Comparison of ENCODE assay signal across 32 cellular contexts in genomic region chr19:11007376-11007775, GRCh38.
"Had no signal": no experiment of that assay in that cellular context is flagged by ENCODE, and none has a peak within 500 bp of the region (broad histone marks: within the 10 kb centered on the region; RNA-seq: fewer than 3 reads in every experiment).

No MANE protein-coding gene starts in this region.

- H3K79me2 ChIP-seq: parathyroid adenoma had no signal

- H3K9ac ChIP-seq: parathyroid adenoma had no signal

- H3K36me3 ChIP-seq: ovary had no signal

- DNase-seq: naive thymus-derived CD8-positive, alpha-beta T cell; nephron progenitor cell; ovary; posterior cingulate gyrus; psoas muscle; right lobe of liver; sigmoid colon; spleen; stimulated activated CD4-positive, alpha-beta T cell treated with anti-CD3 and anti-CD28 coated beads, Interleukin-12 subunit alpha, Interleukin-12 subunit beta, amount 100 ng/mL, for 4 hours; stimulated activated CD4-positive, alpha-beta T cell treated with anti-CD3 and anti-CD28 coated beads, Interleukin-1b, Interleukin-23, amount 100 ng/mL, for 48 hours; stimulated activated CD4-positive, alpha-beta T cell treated with anti-CD3 and anti-CD28 coated beads, Interleukin-4, amount 100 ng/mL, for 1 hour; stimulated activated CD4-positive, alpha-beta T cell treated with anti-CD3 and anti-CD28 coated beads, Interleukin-4, amount 100 ng/mL, for 4 hours; stimulated activated CD8-positive, alpha-beta memory T cell treated with anti-CD3 and anti-CD28 coated beads, Interleukin-4, amount 100 ng/mL, for 48 hours; stimulated activated naive CD4-positive, alpha-beta T cell; stimulated activated naive CD8-positive, alpha-beta T cell treated with anti-CD3 and anti-CD28 coated beads, Interleukin-15, amount 100 ng/mL, for 72 hours; stimulated activated naive CD8-positive, alpha-beta T cell treated with anti-CD3 and anti-CD28 coated beads, Interleukin-15, Interleukin-2, amounts not matched to agents 100 U/mL and 50 U/mL, for 24 hours; substantia nigra; testis; tibial artery; transverse colon; upper lobe of left lung had no signal

- H3K4me2 ChIP-seq: smooth muscle cell had no signal

- FAIRE-seq: urothelium cell line had no signal

- H3K27me3 ChIP-seq: ovary, right lobe of liver, sigmoid colon, spleen, suprapubic skin, testis, tibial artery, transverse colon, upper lobe of left lung, vagina had no signal

- H3K27ac ChIP-seq: ovary, parathyroid adenoma, psoas muscle, right lobe of liver, sigmoid colon, skin epidermis, spleen, suprapubic skin, testis, tibial artery, transverse colon, upper lobe of left lung, vagina had no signal

- H3K4me3 ChIP-seq: ovary, psoas muscle, right lobe of liver, sigmoid colon, skin epidermis, smooth muscle cell, spleen, suprapubic skin, testis, tibial artery, transverse colon, upper lobe of left lung, vagina had no signal

- H3K4me3 Mint-ChIP-seq: naive thymus-derived CD8-positive, alpha-beta T cell; natural killer cell treated with Interleukin-12 subunit alpha and Interleukin-12 subunit beta and Interleukin-15 and Interleukin-18, amount 100 ng/mL, for 72 hours; nephron progenitor cell; neural crest cell; stimulated activated memory B cell treated with anti-CD40 and anti-IgM and Interleukin-4, amounts not matched to agents 10 μg/mL and 1 μg/mL and 100 μg/mL, for 72 hours; stimulated activated naive CD8-positive, alpha-beta T cell treated with anti-CD3 and anti-CD28 coated beads, Interleukin-15, amount 100 ng/mL, for 72 hours had no signal

- H3K9me3 ChIP-seq: ovary, psoas muscle, right lobe of liver, sigmoid colon, spleen, suprapubic skin, testis, tibial artery, transverse colon, upper lobe of left lung, vagina had no signal

- H3K4me1 Mint-ChIP-seq: nephron progenitor cell; neural crest cell; stimulated activated naive CD8-positive, alpha-beta T cell treated with anti-CD3 and anti-CD28 coated beads, Interleukin-15, amount 100 ng/mL, for 72 hours had no signal

- H2AFZ ChIP-seq: parathyroid adenoma had no signal

- H3K27ac Mint-ChIP-seq: natural killer cell treated with Interleukin-12 subunit alpha and Interleukin-12 subunit beta and Interleukin-15 and Interleukin-18, amount 100 ng/mL, for 72 hours; stimulated activated memory B cell treated with anti-CD40 and anti-IgM and Interleukin-4, amounts not matched to agents 10 μg/mL and 1 μg/mL and 100 μg/mL, for 72 hours had no signal

- H3K27me3 Mint-ChIP-seq: naive thymus-derived CD8-positive, alpha-beta T cell; natural killer cell treated with Interleukin-12 subunit alpha and Interleukin-12 subunit beta and Interleukin-15 and Interleukin-18, amount 100 ng/mL, for 72 hours; progenitor cell of endocrine pancreas; stimulated activated memory B cell treated with anti-CD40 and anti-IgM and Interleukin-4, amounts not matched to agents 10 μg/mL and 1 μg/mL and 100 μg/mL, for 72 hours; stimulated activated naive CD8-positive, alpha-beta T cell treated with anti-CD3 and anti-CD28 coated beads, Interleukin-15, amount 100 ng/mL, for 72 hours had no signal

- H3K4me1 ChIP-seq: parathyroid adenoma, psoas muscle, right lobe of liver, sigmoid colon, suprapubic skin, testis, tibial artery, transverse colon, upper lobe of left lung, vagina had no signal

- ATAC-seq: naive thymus-derived CD8-positive, alpha-beta T cell; natural killer cell treated with Interleukin-12 subunit alpha and Interleukin-12 subunit beta and Interleukin-15 and Interleukin-18, amount 100 ng/mL, for 72 hours; psoas muscle; right cardiac atrium; stimulated activated memory B cell treated with anti-CD40 and anti-IgM and Interleukin-4, amounts not matched to agents 10 μg/mL and 1 μg/mL and 100 μg/mL, for 72 hours; stimulated activated naive CD8-positive, alpha-beta T cell treated with anti-CD3 and anti-CD28 coated beads, Interleukin-15, amount 100 ng/mL, for 72 hours; stimulated activated naive CD8-positive, alpha-beta T cell treated with anti-CD3 and anti-CD28 coated beads, Interleukin-15, Interleukin-2, amounts not matched to agents 100 U/mL and 50 U/mL, for 24 hours had no signal

- H3K9me3 Mint-ChIP-seq: naive thymus-derived CD8-positive, alpha-beta T cell; natural killer cell treated with Interleukin-12 subunit alpha and Interleukin-12 subunit beta and Interleukin-15 and Interleukin-18, amount 100 ng/mL, for 72 hours; nephron progenitor cell; neural crest cell; stimulated activated memory B cell treated with anti-CD40 and anti-IgM and Interleukin-4, amounts not matched to agents 10 μg/mL and 1 μg/mL and 100 μg/mL, for 72 hours; stimulated activated naive CD8-positive, alpha-beta T cell treated with anti-CD3 and anti-CD28 coated beads, Interleukin-15, amount 100 ng/mL, for 72 hours had no signal
